Comparison of ENCODE assay signal across 14 cellular contexts in the genomic region with DNA sequence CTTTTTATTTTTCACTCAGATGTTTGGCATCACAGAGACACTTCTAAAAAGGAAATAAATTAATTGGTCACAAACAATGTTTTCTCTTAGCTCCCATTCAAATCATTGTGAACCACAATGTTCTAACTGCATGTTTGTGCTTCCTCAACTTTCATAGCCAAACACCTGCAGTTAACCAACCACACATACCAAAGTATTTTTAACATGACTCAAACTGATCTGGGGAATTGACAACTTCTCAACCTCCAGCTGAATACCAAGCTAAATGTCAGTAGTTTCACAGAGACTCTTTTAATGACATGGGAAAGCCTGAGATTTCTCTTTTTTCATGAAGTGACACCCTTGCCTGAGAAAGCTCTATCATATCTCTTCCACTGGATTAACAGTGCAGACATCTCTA.
DNase-seq lines count a peak whose midpoint lies in the region; ATAC-seq and TF ChIP-seq lines count a peak whose summit lies in the region.
"Had no signal": no experiment of that assay in that cellular context is flagged by ENCODE, and none has a peak within 500 bp of the region (broad histone marks: within the 10 kb centered on the region; RNA-seq: fewer than 3 reads in every experiment).

No MANE protein-coding gene starts in this region.

- peak; percentile 89 for DNase-seq in AG10803 (ENCODE audit: low read depth)
- peak; percentile 28 for DNase-seq in adipocyte (ENCODE audit: low read depth)
- DNase-seq in kidney epithelial cell (ENCODE audit: low read depth), result peak; percentile 63
- DNase-seq in iPS-NIHi7 (ENCODE audit: extremely low spot score), result no peak
- DNase-seq in KG1 (lab: John Stamatoyannopoulos, UW), result no peak
- DNase-seq in upper lobe of left lung, result no peak
- DNase-seq in dermis blood vessel endothelial cell, result no peak
- DNase-seq: activated naive CD4-positive, alpha-beta T cell treated with Interleukin-2 at 50 U/mL for 16 hours; cerebellar nuclear complex; DMS153; mucosa of descending colon; NCI-H1436; SHP77 had no signal

- H3K4me3 ChIP-seq in AG10803 (ENCODE audit: low read length), result no peak overlapping the region
- no peak overlapping the region for H3K4me3 ChIP-seq in adipocyte (ENCODE audit: low read length)
- H3K4me3 ChIP-seq in kidney epithelial cell (ENCODE audit: low read depth, low read length), result no peak overlapping the region
- H3K4me3 ChIP-seq in upper lobe of left lung, result no peak overlapping the region
- H3K4me3 ChIP-seq: mucosa of descending colon had no signal

- no peak for TF ChIP-seq POLR2A in upper lobe of left lung (IDR thresholded peaks at IDR 0.05)

- no peaks in the 10 kb centered on the region for H3K9me3 ChIP-seq in adipocyte (ENCODE audit: control insufficient read depth, low read length)
- H3K9me3 ChIP-seq in upper lobe of left lung, result no peaks in the 10 kb centered on the region
- H3K9me3 ChIP-seq: mucosa of descending colon had no signal

- no peaks in the 10 kb centered on the region for H3K27me3 ChIP-seq in adipocyte (replicated peaks; ENCODE audit: control insufficient read depth, insufficient read depth, low read length)
- H3K27me3 ChIP-seq in kidney epithelial cell (ENCODE audit: control insufficient read depth, insufficient read depth, low read length), result no peaks in the 10 kb centered on the region
- no peaks in the 10 kb centered on the region for H3K27me3 ChIP-seq in upper lobe of left lung

- no peak overlapping the region for H3K27ac ChIP-seq in upper lobe of left lung

- no peaks in the 10 kb centered on the region for H3K36me3 ChIP-seq in adipocyte (ENCODE audit: control insufficient read depth, insufficient read depth, low read length, severe bottlenecking)
- H3K36me3 ChIP-seq in kidney epithelial cell (ENCODE audit: control insufficient read depth, insufficient read depth, low read length), result no peaks in the 10 kb centered on the region
- no peaks in the 10 kb centered on the region for H3K36me3 ChIP-seq in upper lobe of left lung

- no peak for TF ChIP-seq EP300 in upper lobe of left lung (IDR thresholded peaks at IDR 0.05)

- no peak overlapping the region for H3K9ac ChIP-seq in adipocyte (ENCODE audit: low read length)

- H3K4me1 ChIP-seq in adipocyte (ENCODE audit: control insufficient read depth, insufficient read depth, low read length) (peaks cover 7% of the 10 kb centered on the region), upper lobe of left lung (no peaks in the 10 kb centered on the region)

- ATAC-seq in HG03280 (IDR thresholded peaks at IDR 0.05; ENCODE audit: unreplicated experiment) (peak; percentile 47), upper lobe of left lung (ENCODE audit: low FRiP score in 2 of 2) (no peak)
- ATAC-seq: mucosa of descending colon had no signal

- TF ChIP-seq CTCF in AG10803 (conservative IDR thresholded peaks at IDR 0.05; ENCODE audit: low read length), result no peak
- no peak for TF ChIP-seq CTCF in kidney epithelial cell (IDR thresholded peaks at IDR 0.05; ENCODE audit: insufficient read depth, low read length, poor library complexity, severe bottlenecking)
- TF ChIP-seq CTCF in upper lobe of left lung (IDR thresholded peaks at IDR 0.05), result no peak

Comparison
In these comparisons a context has a peak if more than half of its experiments do, and no peak if none do; other contexts are left out.
1. DNase-seq: peak in AG10803 (single experiment), adipocyte (single experiment) and kidney epithelial cell (single experiment); none in iPS-NIHi7 (single experiment), KG1 (single experiment), upper lobe of left lung (0 of 2) and dermis blood vessel endothelial cell (single experiment).